ENCODE assay signal across 1 cellular context in the genomic region with DNA sequence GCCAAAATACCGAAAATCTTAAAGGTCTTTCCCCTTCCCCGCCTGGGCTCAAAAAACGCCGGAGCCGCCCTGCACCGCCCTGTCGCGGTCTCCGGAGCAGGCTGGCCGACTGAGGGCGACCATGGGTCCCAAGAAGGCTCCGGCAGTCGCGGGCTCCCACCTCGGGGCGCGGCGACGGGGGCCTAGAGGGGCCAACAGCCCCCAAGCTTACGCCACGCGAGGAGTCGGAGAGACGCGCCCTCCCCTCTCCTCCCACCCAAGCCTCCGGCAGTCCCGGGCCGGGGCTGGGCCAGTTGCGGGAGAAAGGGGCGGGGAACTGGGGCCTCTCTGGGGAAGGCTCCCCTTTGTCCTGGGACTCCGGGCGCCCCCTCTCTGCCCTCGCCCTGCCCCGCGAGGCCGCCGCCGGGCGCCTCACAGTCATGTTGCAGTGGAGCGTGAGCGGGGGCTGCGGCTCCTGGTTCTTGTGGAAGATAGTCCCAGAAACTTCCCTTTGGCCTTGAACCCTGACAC.
TF ChIP-seq lines count a peak whose summit lies in the region.

No MANE protein-coding gene starts in this region.

TF ChIP-seq in GM12878, 131 proteins besides CTCF, POLR2A, EP300 and RAD21 (continued from another document):
- TF ChIP-seq, protein P1, sequence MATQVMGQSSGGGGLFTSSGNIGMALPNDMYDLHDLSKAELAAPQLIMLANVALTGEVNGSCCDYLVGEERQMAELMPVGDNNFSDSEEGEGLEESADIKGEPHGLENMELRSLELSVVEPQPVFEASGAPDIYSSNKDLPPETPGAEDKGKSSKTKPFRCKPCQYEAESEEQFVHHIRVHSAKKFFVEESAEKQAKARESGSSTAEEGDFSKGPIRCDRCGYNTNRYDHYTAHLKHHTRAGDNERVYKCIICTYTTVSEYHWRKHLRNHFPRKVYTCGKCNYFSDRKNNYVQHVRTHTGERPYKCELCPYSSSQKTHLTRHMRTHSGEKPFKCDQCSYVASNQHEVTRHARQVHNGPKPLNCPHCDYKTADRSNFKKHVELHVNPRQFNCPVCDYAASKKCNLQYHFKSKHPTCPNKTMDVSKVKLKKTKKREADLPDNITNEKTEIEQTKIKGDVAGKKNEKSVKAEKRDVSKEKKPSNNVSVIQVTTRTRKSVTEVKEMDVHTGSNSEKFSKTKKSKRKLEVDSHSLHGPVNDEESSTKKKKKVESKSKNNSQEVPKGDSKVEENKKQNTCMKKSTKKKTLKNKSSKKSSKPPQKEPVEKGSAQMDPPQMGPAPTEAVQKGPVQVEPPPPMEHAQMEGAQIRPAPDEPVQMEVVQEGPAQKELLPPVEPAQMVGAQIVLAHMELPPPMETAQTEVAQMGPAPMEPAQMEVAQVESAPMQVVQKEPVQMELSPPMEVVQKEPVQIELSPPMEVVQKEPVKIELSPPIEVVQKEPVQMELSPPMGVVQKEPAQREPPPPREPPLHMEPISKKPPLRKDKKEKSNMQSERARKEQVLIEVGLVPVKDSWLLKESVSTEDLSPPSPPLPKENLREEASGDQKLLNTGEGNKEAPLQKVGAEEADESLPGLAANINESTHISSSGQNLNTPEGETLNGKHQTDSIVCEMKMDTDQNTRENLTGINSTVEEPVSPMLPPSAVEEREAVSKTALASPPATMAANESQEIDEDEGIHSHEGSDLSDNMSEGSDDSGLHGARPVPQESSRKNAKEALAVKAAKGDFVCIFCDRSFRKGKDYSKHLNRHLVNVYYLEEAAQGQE (IDR thresholded peaks at IDR 0.05; ENCODE audit: low read depth, low read length), result no peak
- no peak for TF ChIP-seq RCOR1 (conservative IDR thresholded peaks at IDR 0.05; ENCODE audit: low read depth, low read length)
- TF ChIP-seq, protein P2, sequence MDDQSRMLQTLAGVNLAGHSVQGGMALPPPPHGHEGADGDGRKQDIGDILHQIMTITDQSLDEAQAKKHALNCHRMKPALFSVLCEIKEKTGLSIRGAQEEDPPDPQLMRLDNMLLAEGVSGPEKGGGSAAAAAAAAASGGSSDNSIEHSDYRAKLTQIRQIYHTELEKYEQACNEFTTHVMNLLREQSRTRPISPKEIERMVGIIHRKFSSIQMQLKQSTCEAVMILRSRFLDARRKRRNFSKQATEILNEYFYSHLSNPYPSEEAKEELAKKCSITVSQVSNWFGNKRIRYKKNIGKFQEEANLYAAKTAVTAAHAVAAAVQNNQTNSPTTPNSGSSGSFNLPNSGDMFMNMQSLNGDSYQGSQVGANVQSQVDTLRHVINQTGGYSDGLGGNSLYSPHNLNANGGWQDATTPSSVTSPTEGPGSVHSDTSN (IDR thresholded peaks at IDR 0.05; ENCODE audit: insufficient replicate concordance, low read depth, low read length), result no peak
- TF ChIP-seq, protein P3, sequence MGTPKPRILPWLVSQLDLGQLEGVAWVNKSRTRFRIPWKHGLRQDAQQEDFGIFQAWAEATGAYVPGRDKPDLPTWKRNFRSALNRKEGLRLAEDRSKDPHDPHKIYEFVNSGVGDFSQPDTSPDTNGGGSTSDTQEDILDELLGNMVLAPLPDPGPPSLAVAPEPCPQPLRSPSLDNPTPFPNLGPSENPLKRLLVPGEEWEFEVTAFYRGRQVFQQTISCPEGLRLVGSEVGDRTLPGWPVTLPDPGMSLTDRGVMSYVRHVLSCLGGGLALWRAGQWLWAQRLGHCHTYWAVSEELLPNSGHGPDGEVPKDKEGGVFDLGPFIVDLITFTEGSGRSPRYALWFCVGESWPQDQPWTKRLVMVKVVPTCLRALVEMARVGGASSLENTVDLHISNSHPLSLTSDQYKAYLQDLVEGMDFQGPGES (IDR thresholded peaks at IDR 0.05), result no peak
- no peak for TF ChIP-seq TARDBP (IDR thresholded peaks at IDR 0.05; ENCODE audit: borderline replicate concordance)
- TF ChIP-seq EZH2 (IDR thresholded peaks at IDR 0.05; ENCODE audit: borderline replicate concordance, control insufficient read depth, low read depth, low read length), result no peak
- no peak for TF ChIP-seq NR2C2 (IDR thresholded peaks at IDR 0.05; ENCODE audit: borderline replicate concordance, control insufficient read depth, insufficient read length, low read depth)
- no peak for TF ChIP-seq CBFB (IDR thresholded peaks at IDR 0.05; ENCODE audit: low read depth)
- TF ChIP-seq BHLHE40 (IDR thresholded peaks at IDR 0.05; ENCODE audit: borderline replicate concordance in 1 of 2, low read depth in 2 of 2, low read length in 1 of 2), result peak in 1 of 2 experiments; percentile 31; a peak in 1 of 4 replicates
- TF ChIP-seq RUNX3 (IDR thresholded peaks at IDR 0.05; ENCODE audit: low read length), result no peak; the same call in 1 of the 2 replicates
- peak; percentile 67 for TF ChIP-seq IKZF1 (conservative IDR thresholded peaks at IDR 0.05)
TF ChIP-seq in GM12878: peak in this region for 3.
